Comparison of ENCODE assay signal across 1 cellular context in the genomic region with DNA sequence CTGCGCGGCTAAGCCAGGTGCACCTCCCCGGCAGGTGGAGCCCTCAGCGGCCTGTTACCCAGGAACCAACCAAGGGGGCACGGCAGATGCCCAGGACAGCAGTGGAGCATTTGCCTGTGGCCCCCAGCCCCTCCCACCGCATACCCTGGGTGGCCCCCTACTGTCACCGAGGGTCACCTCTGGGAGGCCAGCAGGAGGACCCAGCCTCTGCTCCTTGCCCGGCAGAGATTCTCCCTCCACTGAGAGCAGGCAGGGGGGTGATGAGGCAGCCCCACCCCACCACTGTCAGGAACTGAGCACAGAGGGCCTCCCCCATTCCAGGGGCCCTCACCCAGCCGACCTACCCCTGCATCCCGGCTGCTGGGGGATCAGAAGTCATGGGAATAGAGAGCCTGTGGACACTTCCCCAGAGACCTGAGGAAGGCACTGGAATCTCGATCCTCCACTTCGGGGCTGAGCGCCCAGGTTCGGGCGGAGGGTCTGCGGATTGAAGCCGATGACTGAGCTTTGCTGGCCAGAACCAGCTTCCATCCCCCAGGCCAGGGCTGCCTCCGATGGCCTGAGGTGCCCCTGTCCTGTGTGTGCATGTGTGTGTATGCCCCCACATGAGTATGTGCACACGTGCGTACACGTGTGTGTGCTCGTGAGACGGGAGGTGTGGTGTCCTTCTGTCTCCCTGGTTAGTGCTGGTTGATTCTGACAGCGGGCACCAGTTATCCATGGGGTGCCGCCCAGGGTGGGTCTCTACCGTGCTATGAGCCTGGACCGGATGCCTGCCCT.
TF ChIP-seq lines count a peak whose summit lies in the region.

A gene with protein sequence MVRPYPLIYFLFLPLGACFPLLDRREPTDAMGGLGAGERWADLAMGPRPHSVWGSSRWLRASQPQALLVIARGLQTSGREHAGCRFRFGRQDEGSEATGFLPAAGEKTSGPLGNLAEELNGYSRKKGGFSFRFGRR (minus strand): TSS at position 580 of the 780 bp plus-strand sequence. CDS start 2,974 bp downstream, outside the sequence.

TF ChIP-seq in GM23338, 12 proteins besides CTCF, POLR2A, EP300 and RAD21 (continued from another document):
- TF ChIP-seq, protein P1, sequence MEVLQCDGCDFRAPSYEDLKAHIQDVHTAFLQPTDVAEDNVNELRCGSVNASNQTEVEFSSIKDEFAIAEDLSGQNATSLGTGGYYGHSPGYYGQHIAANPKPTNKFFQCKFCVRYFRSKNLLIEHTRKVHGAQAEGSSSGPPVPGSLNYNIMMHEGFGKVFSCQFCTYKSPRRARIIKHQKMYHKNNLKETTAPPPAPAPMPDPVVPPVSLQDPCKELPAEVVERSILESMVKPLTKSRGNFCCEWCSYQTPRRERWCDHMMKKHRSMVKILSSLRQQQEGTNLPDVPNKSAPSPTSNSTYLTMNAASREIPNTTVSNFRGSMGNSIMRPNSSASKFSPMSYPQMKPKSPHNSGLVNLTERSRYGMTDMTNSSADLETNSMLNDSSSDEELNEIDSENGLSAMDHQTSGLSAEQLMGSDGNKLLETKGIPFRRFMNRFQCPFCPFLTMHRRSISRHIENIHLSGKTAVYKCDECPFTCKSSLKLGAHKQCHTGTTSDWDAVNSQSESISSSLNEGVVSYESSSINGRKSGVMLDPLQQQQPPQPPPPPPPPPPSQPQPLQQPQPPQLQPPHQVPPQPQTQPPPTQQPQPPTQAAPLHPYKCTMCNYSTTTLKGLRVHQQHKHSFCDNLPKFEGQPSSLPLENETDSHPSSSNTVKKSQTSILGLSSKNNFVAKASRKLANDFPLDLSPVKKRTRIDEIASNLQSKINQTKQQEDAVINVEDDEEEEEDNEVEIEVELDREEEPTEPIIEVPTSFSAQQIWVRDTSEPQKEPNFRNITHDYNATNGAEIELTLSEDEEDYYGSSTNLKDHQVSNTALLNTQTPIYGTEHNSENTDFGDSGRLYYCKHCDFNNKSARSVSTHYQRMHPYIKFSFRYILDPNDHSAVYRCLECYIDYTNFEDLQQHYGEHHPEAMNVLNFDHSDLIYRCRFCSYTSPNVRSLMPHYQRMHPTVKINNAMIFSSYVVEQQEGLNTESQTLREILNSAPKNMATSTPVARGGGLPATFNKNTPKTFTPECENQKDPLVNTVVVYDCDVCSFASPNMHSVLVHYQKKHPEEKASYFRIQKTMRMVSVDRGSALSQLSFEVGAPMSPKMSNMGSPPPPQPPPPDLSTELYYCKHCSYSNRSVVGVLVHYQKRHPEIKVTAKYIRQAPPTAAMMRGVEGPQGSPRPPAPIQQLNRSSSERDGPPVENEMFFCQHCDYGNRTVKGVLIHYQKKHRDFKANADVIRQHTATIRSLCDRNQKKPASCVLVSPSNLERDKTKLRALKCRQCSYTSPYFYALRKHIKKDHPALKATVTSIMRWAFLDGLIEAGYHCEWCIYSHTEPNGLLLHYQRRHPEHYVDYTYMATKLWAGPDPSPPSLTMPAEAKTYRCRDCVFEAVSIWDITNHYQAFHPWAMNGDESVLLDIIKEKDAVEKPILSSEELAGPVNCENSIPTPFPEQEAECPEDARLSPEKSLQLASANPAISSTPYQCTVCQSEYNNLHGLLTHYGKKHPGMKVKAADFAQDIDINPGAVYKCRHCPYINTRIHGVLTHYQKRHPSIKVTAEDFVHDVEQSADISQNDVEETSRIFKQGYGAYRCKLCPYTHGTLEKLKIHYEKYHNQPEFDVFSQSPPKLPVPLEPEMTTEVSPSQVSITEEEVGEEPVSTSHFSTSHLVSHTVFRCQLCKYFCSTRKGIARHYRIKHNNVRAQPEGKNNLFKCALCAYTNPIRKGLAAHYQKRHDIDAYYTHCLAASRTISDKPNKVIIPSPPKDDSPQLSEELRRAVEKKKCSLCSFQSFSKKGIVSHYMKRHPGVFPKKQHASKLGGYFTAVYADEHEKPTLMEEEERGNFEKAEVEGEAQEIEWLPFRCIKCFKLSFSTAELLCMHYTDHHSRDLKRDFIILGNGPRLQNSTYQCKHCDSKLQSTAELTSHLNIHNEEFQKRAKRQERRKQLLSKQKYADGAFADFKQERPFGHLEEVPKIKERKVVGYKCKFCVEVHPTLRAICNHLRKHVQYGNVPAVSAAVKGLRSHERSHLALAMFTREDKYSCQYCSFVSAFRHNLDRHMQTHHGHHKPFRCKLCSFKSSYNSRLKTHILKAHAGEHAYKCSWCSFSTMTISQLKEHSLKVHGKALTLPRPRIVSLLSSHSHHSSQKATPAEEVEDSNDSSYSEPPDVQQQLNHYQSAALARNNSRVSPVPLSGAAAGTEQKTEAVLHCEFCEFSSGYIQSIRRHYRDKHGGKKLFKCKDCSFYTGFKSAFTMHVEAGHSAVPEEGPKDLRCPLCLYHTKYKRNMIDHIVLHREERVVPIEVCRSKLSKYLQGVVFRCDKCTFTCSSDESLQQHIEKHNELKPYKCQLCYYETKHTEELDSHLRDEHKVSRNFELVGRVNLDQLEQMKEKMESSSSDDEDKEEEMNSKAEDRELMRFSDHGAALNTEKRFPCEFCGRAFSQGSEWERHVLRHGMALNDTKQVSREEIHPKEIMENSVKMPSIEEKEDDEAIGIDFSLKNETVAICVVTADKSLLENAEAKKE (CRISPR knock-in tag; IDR thresholded peaks at IDR 0.05): no peak
